In the genomic region with DNA sequence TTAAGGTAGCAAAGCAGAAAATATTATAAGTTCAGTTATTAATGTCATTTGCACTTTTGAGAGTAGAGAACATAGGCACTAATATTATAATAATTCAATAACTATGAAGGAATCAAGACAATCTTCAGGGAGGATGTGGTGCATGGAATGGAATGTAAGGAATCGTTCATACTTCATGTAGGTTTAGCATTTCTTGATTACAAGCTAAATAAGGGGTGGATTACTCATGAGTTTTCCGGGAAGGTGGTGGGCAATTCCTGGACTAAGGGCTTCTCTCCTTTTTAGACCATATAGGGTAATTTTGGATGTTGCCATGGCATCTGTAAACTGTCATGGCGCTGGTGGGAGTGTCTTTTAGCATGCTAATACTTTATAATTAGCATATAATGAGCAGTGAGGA, we compare ENCODE assay signal across 1 cellular context.
TF ChIP-seq lines count a peak whose summit lies in the region.

No MANE protein-coding gene starts in this region.

TF ChIP-seq in endothelial cell of umbilical vein, 7 proteins besides CTCF, POLR2A, EP300 and RAD21:
- TF ChIP-seq JUN (IDR thresholded peaks at IDR 0.05; ENCODE audit: borderline replicate concordance, insufficient read depth, insufficient read length, low read depth) (no peak), FOS (IDR thresholded peaks at IDR 0.05; ENCODE audit: borderline replicate concordance, insufficient read depth, low read length) (peak; percentile 12)
TF ChIP-seq in endothelial cell of umbilical vein: peak in this region for 1.
